Comparison of ENCODE assay signal across 9 cellular contexts in the genomic region with DNA sequence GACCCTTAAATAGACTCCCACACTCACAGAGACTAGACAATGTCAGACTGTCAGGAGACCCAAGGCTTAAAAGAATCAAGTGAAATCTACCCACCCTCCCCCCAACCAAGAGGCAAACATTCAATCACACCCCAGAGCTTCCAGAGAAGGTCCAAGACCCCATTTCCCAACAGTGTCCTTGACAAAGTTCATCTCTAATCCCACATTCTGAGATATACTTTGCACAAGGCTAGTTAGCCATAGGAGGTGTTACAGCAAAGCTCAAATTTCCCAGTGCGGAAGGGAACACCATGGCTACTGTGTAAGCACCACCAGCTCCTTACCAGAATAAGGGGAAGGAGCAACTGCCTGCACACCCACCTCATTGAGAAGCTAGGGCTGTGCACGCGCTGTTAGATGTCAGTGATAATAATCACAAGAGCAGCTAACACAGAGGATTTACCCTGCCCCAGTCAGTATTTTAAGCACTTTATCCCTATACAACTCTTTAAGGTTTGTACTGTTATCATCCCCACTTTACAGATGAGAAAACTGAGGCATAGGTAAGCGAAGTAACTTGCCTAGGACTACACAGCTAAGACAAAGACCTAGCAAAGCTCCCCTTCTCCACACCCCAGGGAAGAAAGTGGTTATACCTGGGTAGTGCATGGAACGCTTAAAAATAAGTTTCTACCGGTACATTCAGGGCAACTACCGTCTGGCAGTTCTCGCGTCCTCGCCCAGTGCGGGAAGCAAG. TPM values are rescaled to one million over a fixed set of nuclear protein-coding genes. Genes with fewer than 3 reads are reported as not detected.
DNase-seq lines count a peak whose midpoint lies in the region; ATAC-seq, FAIRE-seq and TF ChIP-seq lines count a peak whose summit lies in the region.
"Had no signal": no experiment of that assay in that cellular context is flagged by ENCODE, and none has a peak within 500 bp of the region (broad histone marks: within the 10 kb centered on the region; RNA-seq: fewer than 3 reads in every experiment).

No MANE protein-coding gene starts in this region.

- intact Hi-C loops in K562 (cut with micrococcal nuclease) = loop anchor here (5.0 kb wide), 1 partner anchor 70 kb away; no protein-coding TSS in a partner anchor
- intact Hi-C loops in tibial artery (cut with DNase I; ENCODE audit: low total_unique reads) = loop anchor here (10.0 kb wide), 1 partner anchor 83 kb away; no protein-coding TSS in a partner anchor

- H2AFZ ChIP-seq in K562 (ENCODE audit: low read depth, low read length) = peak overlapping the region; percentile 91
- no peak overlapping the region for H2AFZ ChIP-seq in mesenchymal stem cell (ENCODE audit: low read depth, low read length)

- H3K4me2 ChIP-seq in K562 (ENCODE audit: insufficient read depth, low read length) (peak overlapping the region; percentile 80), mesenchymal stem cell (ENCODE audit: low read length, poor library complexity, severe bottlenecking) (peak overlapping the region; percentile 100)

- CTCF ChIA-PET in K562 (lab: Yijun Ruan, JAX; ENCODE audit: low intra/inter-chr PET ratio) = no interaction called here

- H3K9me3 Mint-ChIP-seq in activated T-cell treated with anti-CD3 and anti-CD28 coated beads, Interleukin-2, amount 50 U/mL, for 4 hours = no peaks in the 10 kb centered on the region

- peaks cover 65% of the 10 kb centered on the region for H3K27me3 Mint-ChIP-seq in activated T-cell treated with anti-CD3 and anti-CD28 coated beads, Interleukin-2, amount 50 U/mL, for 4 hours (ENCODE audit: low read depth)

- DNase-seq in activated T-cell treated with anti-CD3 and anti-CD28 coated beads, Interleukin-2, amount 50 U/mL, for 4 hours = no peak
- DNase-seq in activated T-cell treated with anti-CD3 and anti-CD28 coated beads for 4 hours (no peak), K562 (ENCODE audit: extremely low read depth in 1 of 4, low spot score in 3 of 4) (no peak), mesenchymal stem cell (no peak), tibial artery (no peak), SHP77 (lab: John Stamatoyannopoulos, UW) (no peak)
- no peak for DNase-seq in stimulated activated CD4-positive, alpha-beta T cell treated with anti-CD3 and anti-CD28 coated beads, Interleukin-15, amount 100 ng/mL, for 24 hours

- no peaks in the 10 kb centered on the region for H4K20me1 ChIP-seq in K562 (replicated peaks; ENCODE audit: control insufficient read depth, insufficient read depth, low read length)

- POLR2A ChIA-PET in K562 (lab: Yijun Ruan, JAX) = no interaction called here

- peak overlapping the region; percentile 65 for H3K4me3 Mint-ChIP-seq in activated T-cell treated with anti-CD3 and anti-CD28 coated beads, Interleukin-2, amount 50 U/mL, for 4 hours

- H3K18ac ChIP-seq in mesenchymal stem cell (ENCODE audit: low read depth in 1 of 2, low read length in 2 of 2) = peak overlapping the region in 1 of 2 experiments; percentile 92

- no peak overlapping the region for H3K4ac ChIP-seq in mesenchymal stem cell (ENCODE audit: low read depth in 1 of 2, low read length in 2 of 2)

- no peak for TF ChIP-seq RAD21 in K562 (CRISPR knock-in tag; conservative IDR thresholded peaks at IDR 0.05 in 1 of 2, IDR thresholded peaks at IDR 0.05 in 1 of 2)

- no peak for FAIRE-seq in K562 (lab: Jason Lieb, UNC)

- no peak overlapping the region for H3K23ac ChIP-seq in mesenchymal stem cell (ENCODE audit: low read length in 2 of 2)

- no peak for ATAC-seq in activated T-cell treated with anti-CD3 and anti-CD28 coated beads, Interleukin-2, amount 50 U/mL, for 4 hours
- no peak for ATAC-seq in K562
- no peak for ATAC-seq in HG02938 (IDR thresholded peaks at IDR 0.05; ENCODE audit: unreplicated experiment)

- peaks cover 2% of the 10 kb centered on the region for H3K79me1 ChIP-seq in mesenchymal stem cell (replicated peaks; ENCODE audit: low read length, poor library complexity, severe bottlenecking)

- BruUV-seq in K562 (replicated peaks; lab: Mats Ljungman, UMichigan) = no TSS peak

- H3K27me3 ChIP-seq in K562 (ENCODE audit: control insufficient read depth in 2 of 2, insufficient read depth in 2 of 2, low read length in 2 of 2) (no peaks in the 10 kb centered on the region), mesenchymal stem cell (ENCODE audit: control insufficient read depth in 1 of 2, insufficient read depth in 1 of 2, low read length in 2 of 2) (peaks cover 6 to 47% of the 10 kb centered on the region in 2 experiments), tibial artery (no peaks in the 10 kb centered on the region)

- peaks cover 6% of the 10 kb centered on the region for H3K4me1 Mint-ChIP-seq in activated T-cell treated with anti-CD3 and anti-CD28 coated beads, Interleukin-2, amount 50 U/mL, for 4 hours (ENCODE audit: low read depth)

- no peak overlapping the region for H3K14ac ChIP-seq in mesenchymal stem cell (ENCODE audit: low read length in 2 of 2)

- no peak for TF ChIP-seq POLR2A in K562 (conservative IDR thresholded peaks at IDR 0.05)

- no peak overlapping the region for H4K91ac ChIP-seq in mesenchymal stem cell (ENCODE audit: low read length)

- WGBS in K562 (ENCODE audit: insufficient coverage, low coverage, missing lambda C conversion rate) = 25% methylated on average over 6 of the region's 11 CpGs
- WGBS in mesenchymal stem cell = 32% methylated on average over 10 of the region's 11 CpGs

- no peak overlapping the region for H4K8ac ChIP-seq in mesenchymal stem cell (ENCODE audit: low read length)

- no peaks in the 10 kb centered on the region for H3K36me3 Mint-ChIP-seq in activated T-cell treated with anti-CD3 and anti-CD28 coated beads, Interleukin-2, amount 50 U/mL, for 4 hours (ENCODE audit: insufficient read depth)

- no peaks in the 10 kb centered on the region for H3K9me1 ChIP-seq in K562 (ENCODE audit: control insufficient read depth, insufficient read depth, low read length)

- peak overlapping the region in 1 of 2 experiments; percentile 4 for H2BK12ac ChIP-seq in mesenchymal stem cell (ENCODE audit: low read length in 2 of 2)

- H3K9ac ChIP-seq in K562 (ENCODE audit: insufficient read depth in 1 of 2, low read depth in 2 of 2, low read length in 2 of 2) (peak overlapping the region; percentile 51 to 94; a peak in 3 of 4 replicates), mesenchymal stem cell (ENCODE audit: low read length) (peak overlapping the region; percentile 89)

- H2BK120ac ChIP-seq in mesenchymal stem cell (ENCODE audit: low read depth, low read length) = no peak overlapping the region

- TF ChIP-seq EP300 in K562 (IDR thresholded peaks at IDR 0.05; ENCODE audit: low read length) = no peak

- H3K9me3 ChIP-seq in K562 (replicated peaks; ENCODE audit: control insufficient read depth, insufficient read depth, low read depth, low read length) (no peaks in the 10 kb centered on the region), mesenchymal stem cell (ENCODE audit: control insufficient read depth, low read length) (no peaks in the 10 kb centered on the region), tibial artery (no peaks in the 10 kb centered on the region)

- H3K4me3 ChIP-seq in K562 (peak overlapping the region; percentile 53), mesenchymal stem cell (ENCODE audit: insufficient read depth in 1 of 2, low read depth in 1 of 2, low read length in 2 of 2) (peak overlapping the region; percentile 62 to 83), tibial artery (peak overlapping the region; percentile 67 to 78)

- H2BK5ac ChIP-seq in mesenchymal stem cell (ENCODE audit: low read depth, low read length, poor library complexity, severe bottlenecking) = no peak overlapping the region

- no peaks in the 10 kb centered on the region for H3K79me2 ChIP-seq in K562 (ENCODE audit: control insufficient read depth, insufficient read depth, low read length)

- H2AK5ac ChIP-seq in mesenchymal stem cell (ENCODE audit: low read length, severe bottlenecking) = no peak overlapping the region

- peaks cover 0 to 17% of the 10 kb centered on the region in 2 experiments; a peak in 3 of 5 replicates for H3K4me1 ChIP-seq in K562 (replicated peaks in 1 of 2; ENCODE audit: control insufficient read depth in 2 of 2, insufficient read depth in 2 of 2, low read length in 2 of 2)
- H3K4me1 ChIP-seq in mesenchymal stem cell (ENCODE audit: control insufficient read depth, insufficient read depth, low read depth, low read length) = peaks cover 17% of the 10 kb centered on the region
- H3K4me1 ChIP-seq in tibial artery = peaks cover 0 to 21% (median 6%) of the 10 kb centered on the region in 4 donors

- H3K36me3 ChIP-seq in K562 (ENCODE audit: control insufficient read depth, insufficient read depth, low read length) (no peaks in the 10 kb centered on the region), mesenchymal stem cell (ENCODE audit: control insufficient read depth in 1 of 2, insufficient read depth in 2 of 2, low read depth in 1 of 2, low read length in 2 of 2) (peaks cover 0 to 36% of the 10 kb centered on the region in 2 experiments), tibial artery (no peaks in the 10 kb centered on the region)

- in situ Hi-C loops in K562 (cut with MboI) = no loop called here

- H2BK15ac ChIP-seq in mesenchymal stem cell (ENCODE audit: low read depth, poor library complexity, severe bottlenecking) = no peak overlapping the region

- no peak overlapping the region for H3K27ac ChIP-seq in K562 (ENCODE audit: extremely low read depth, low read depth, low read length)
- no peak overlapping the region for H3K27ac ChIP-seq in mesenchymal stem cell (ENCODE audit: low read length, poor library complexity, severe bottlenecking)
- H3K27ac ChIP-seq in tibial artery = peak overlapping the region; percentile 51 to 55

- TF ChIP-seq CTCF in K562 (IDR thresholded peaks at IDR 0.05 in 2 of 3, conservative IDR thresholded peaks at IDR 0.05 in 1 of 3; ENCODE audit: insufficient read depth in 2 of 3, low read depth in 1 of 3, low read length in 3 of 3) = no peak
- no peak for TF ChIP-seq CTCF in tibial artery (IDR thresholded peaks at IDR 0.05)

RNA-seq across cellular contexts. Expression of a gene that starts 17.3 kb away (rescaled TPM):
- not detected for total RNA-seq in activated T-cell treated with anti-CD3 and anti-CD28 coated beads, Interleukin-2, amount 50 U/mL, for 4 hours
- not detected in 2 replicates for total RNA-seq in K562 (2011; cell fraction: chromatin; rRNA removed; ENCODE audit: low replicate concordance)
- not detected in 2 replicates for total RNA-seq in K562 (2011; cell fraction: nucleolus; rRNA removed)
- total RNA-seq in K562 (2011; cell fraction: nucleoplasm; rRNA removed) = not detected in 2 replicates
- total RNA-seq in K562 (2014; rRNA removed) = not detected in 2 replicates
- not detected in 2 replicates for total RNA-seq in K562 (2014; rRNA removed; fragmentation: Illumina TruSeq; extraction: Trizol)
- not detected in 2 replicates for total RNA-seq in K562 (2015; rRNA removed; fragmentation: Illumina TruSeq; extraction: Trizol)
- not detected in 2 replicates for total RNA-seq in K562 (2021)
- not detected in 2 replicates for polyA plus RNA-seq in K562 (2011; rRNA removed)
- not detected in 2 replicates for polyA plus RNA-seq in K562 (2011; cell fraction: cytosol; rRNA removed)
- not detected in 2 replicates for polyA plus RNA-seq in K562 (2011; cell fraction: nucleus; rRNA removed)
- polyA plus RNA-seq in K562 (2012) = not detected in 2 replicates
- polyA plus RNA-seq in K562 (2014; fragmentation: Illumina TruSeq; extraction: Trizol) = not detected in 2 replicates
- polyA plus RNA-seq in K562 (2014; fragmentation: Nextera tagmentation; extraction: Ambion mirVana) = not detected
- polyA plus RNA-seq in K562 (2014; rRNA removed) = not detected in 2 replicates
- not detected in 2 replicates for polyA minus RNA-seq in K562 (2011; rRNA and poly(A)+ RNA removed)
- not detected in 2 replicates for polyA minus RNA-seq in K562 (2011; cell fraction: cytosol; rRNA and poly(A)+ RNA removed)
- not detected in 2 replicates for polyA minus RNA-seq in K562 (2011; cell fraction: nucleus; rRNA and poly(A)+ RNA removed)
- not detected for polyA plus RNA-seq in mesenchymal stem cell (2013, experiment 1 of 2)
- 0.03 TPM for polyA plus RNA-seq in mesenchymal stem cell (2013, experiment 2 of 2)
- total RNA-seq: T-helper 2 cell treated with Interferon-gamma antibody and Interleukin-4, amounts not matched to agents 100 ng/mL and 5 ng/mL, for 36 hours had no signal

Comparison
In these comparisons a context has a peak if more than half of its experiments do, and no peak if none do; other contexts are left out.
1. H3K27ac ChIP-seq: peak in tibial artery (2 of 2); none in K562 (single experiment) and mesenchymal stem cell (single experiment).
2. Peak in every context shown above with its lines, with median percentiles within 50 percentile points of each other: H3K4me3 ChIP-seq.